Comparison of ENCODE assay signal across 12 cellular contexts in the genomic region with DNA sequence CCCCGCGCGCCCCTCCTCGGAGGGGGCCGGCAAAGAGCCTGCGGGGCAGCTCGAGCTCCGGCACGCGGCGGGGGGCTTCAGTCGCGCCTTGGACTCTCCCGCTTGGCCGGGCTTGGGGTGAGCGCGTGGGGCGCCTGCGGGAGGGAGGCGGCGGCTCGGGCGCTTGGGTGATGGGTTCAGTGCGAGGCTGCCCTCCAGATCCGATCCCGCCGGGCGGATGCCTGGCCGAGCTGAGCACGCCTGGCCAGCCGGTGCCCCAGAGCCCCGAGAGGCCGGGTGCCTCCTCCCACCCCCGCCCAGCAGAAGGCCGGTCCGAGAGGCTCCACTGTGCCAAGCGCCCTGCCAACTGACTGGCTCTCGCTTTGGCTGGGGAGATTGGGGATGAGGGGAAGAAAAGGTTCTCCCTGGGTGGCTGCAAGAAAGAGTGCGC. TPM values are rescaled to one million over a fixed set of nuclear protein-coding genes. Genes with fewer than 3 reads are reported as not detected.
DNase-seq lines count a peak whose midpoint lies in the region; ATAC-seq and TF ChIP-seq lines count a peak whose summit lies in the region.
"Had no signal": no experiment of that assay in that cellular context is flagged by ENCODE, and none has a peak within 500 bp of the region (broad histone marks: within the 10 kb centered on the region; RNA-seq: fewer than 3 reads in every experiment).

No MANE protein-coding gene starts in this region.

- H3K36me3 ChIP-seq in testis (ENCODE audit: low read depth, missing control alignments): no peaks in the 10 kb centered on the region
- H3K36me3 ChIP-seq in adrenal gland (replicated peaks in 1 of 2): no peaks in the 10 kb centered on the region
- H3K36me3 ChIP-seq: Peyer's patch had no signal

- peak overlapping the region; percentile 6 to 42 for H3K4me3 ChIP-seq in testis
- H3K4me3 ChIP-seq in adrenal gland: peak overlapping the region in 1 of 4 donors; percentile 23

- H3K9me3 Mint-ChIP-seq in endothelial cell (ENCODE audit: unreplicated experiment): no peaks in the 10 kb centered on the region
- no peaks in the 10 kb centered on the region for H3K9me3 Mint-ChIP-seq in mesothelial cell of epicardium
- H3K9me3 Mint-ChIP-seq in activated naive CD4-positive, alpha-beta T cell treated with anti-CD3 and anti-CD28 coated beads, Interleukin-2, amount 50 U/mL, for 72 hours: no peaks in the 10 kb centered on the region
- H3K9me3 Mint-ChIP-seq in activated CD4-positive, alpha-beta memory T cell treated with anti-CD3 and anti-CD28 coated beads, Interleukin-2, amount 10 ng/mL, durations not matched to agents 7 days and 5 days: no peaks in the 10 kb centered on the region

- CTCF ChIA-PET in activated CD4-positive, alpha-beta memory T cell treated with anti-CD3 and anti-CD28 coated beads, Interleukin-2, amount 10 ng/mL, durations not matched to agents 7 days and 5 days (lab: Charles Lee): no interaction called here

- peak overlapping the region; percentile 80 for H3K4me3 Mint-ChIP-seq in endothelial cell (ENCODE audit: unreplicated experiment)
- H3K4me3 Mint-ChIP-seq in mesothelial cell of epicardium: peak overlapping the region; percentile 65
- H3K4me3 Mint-ChIP-seq in activated CD4-positive, alpha-beta memory T cell treated with anti-CD3 and anti-CD28 coated beads, Interleukin-2, amount 10 ng/mL, durations not matched to agents 7 days and 5 days: no peak overlapping the region

- DNase-seq in M059J (ENCODE audit: low read depth) (peak; percentile 2), endothelial cell (ENCODE audit: low spot score) (peak; percentile 46), mesothelial cell of epicardium (ENCODE audit: low spot score in 2 of 2, unreplicated experiment in 2 of 2) (peak in 1 of 2 experiments; percentile 46), testis (no peak), adrenal gland (no peak)
- no peak for DNase-seq in activated naive CD4-positive, alpha-beta T cell treated with anti-CD3 and anti-CD28 coated beads, Interleukin-2, amount 50 U/mL, for 72 hours (ENCODE audit: low spot score in 2 of 2)
- DNase-seq in activated CD4-positive, alpha-beta memory T cell treated with anti-CD3 and anti-CD28 coated beads, Interleukin-2, amount 10 ng/mL, durations not matched to agents 7 days and 5 days: no peak
- DNase-seq: DMS79; NCI-H2081 treated with DMSO at 0.1 percent for 48 hours; Peyer's patch; stimulated activated CD4-positive, alpha-beta T cell treated with anti-CD3 and anti-CD28 coated beads, Interleukin-4, amount 100 ng/mL, for 1 hour had no signal

- TF ChIP-seq POLR2A in testis (IDR thresholded peaks at IDR 0.05) (no peak), adrenal gland (IDR thresholded peaks at IDR 0.05) (no peak)

- peaks cover 15% of the 10 kb centered on the region for H3K27me3 Mint-ChIP-seq in endothelial cell (ENCODE audit: unreplicated experiment)
- H3K27me3 Mint-ChIP-seq in mesothelial cell of epicardium (ENCODE audit: low read depth): peaks cover 60% of the 10 kb centered on the region
- H3K27me3 Mint-ChIP-seq in activated CD4-positive, alpha-beta memory T cell treated with anti-CD3 and anti-CD28 coated beads, Interleukin-2, amount 10 ng/mL, durations not matched to agents 7 days and 5 days: peaks cover 40% of the 10 kb centered on the region

- H3K27ac ChIP-seq in testis: no peak overlapping the region
- no peak overlapping the region for H3K27ac ChIP-seq in adrenal gland
- H3K27ac ChIP-seq: Peyer's patch had no signal

- H3K36me3 Mint-ChIP-seq in endothelial cell (ENCODE audit: low read depth, unreplicated experiment) (no peaks in the 10 kb centered on the region), mesothelial cell of epicardium (no peaks in the 10 kb centered on the region)
- H3K36me3 Mint-ChIP-seq in activated naive CD4-positive, alpha-beta T cell treated with anti-CD3 and anti-CD28 coated beads, Interleukin-2, amount 50 U/mL, for 72 hours: peaks cover 0 to 8% of the 10 kb centered on the region in 2 donors
- H3K36me3 Mint-ChIP-seq in activated CD4-positive, alpha-beta memory T cell treated with anti-CD3 and anti-CD28 coated beads, Interleukin-2, amount 10 ng/mL, durations not matched to agents 7 days and 5 days (ENCODE audit: low read depth): no peaks in the 10 kb centered on the region

- H3K27ac Mint-ChIP-seq in endothelial cell (ENCODE audit: unreplicated experiment) (no peak overlapping the region), mesothelial cell of epicardium (no peak overlapping the region)
- no peak overlapping the region for H3K27ac Mint-ChIP-seq in activated naive CD4-positive, alpha-beta T cell treated with anti-CD3 and anti-CD28 coated beads, Interleukin-2, amount 50 U/mL, for 72 hours
- no peak overlapping the region for H3K27ac Mint-ChIP-seq in activated CD4-positive, alpha-beta memory T cell treated with anti-CD3 and anti-CD28 coated beads, Interleukin-2, amount 10 ng/mL, durations not matched to agents 7 days and 5 days

- intact Hi-C loops in testis (cut with DNase I; ENCODE audit: low total_unique reads): no loop called here
- intact Hi-C loops in adrenal gland (cut with DNase I): loop anchor here (10.0 kb wide), 3 partner anchors 406 to 866 kb away; no protein-coding TSS in a partner anchor

- ATAC-seq in activated CD4-positive, CD25-positive, alpha-beta regulatory T cell treated with anti-CD3 and anti-CD28 coated beads, Interleukin-2, amount 50 U/mL, for 24 hours: no peak
- no peak for ATAC-seq in activated naive CD4-positive, alpha-beta T cell treated with anti-CD3 and anti-CD28 coated beads, Interleukin-2, amount 50 U/mL, for 72 hours

- no peaks in the 10 kb centered on the region for H3K4me1 ChIP-seq in testis
- peaks cover 0 to 6% of the 10 kb centered on the region in 2 donors for H3K4me1 ChIP-seq in adrenal gland (replicated peaks in 1 of 2)

- H3K27me3 ChIP-seq in testis: no peaks in the 10 kb centered on the region
- peaks cover 53% of the 10 kb centered on the region for H3K27me3 ChIP-seq in adrenal gland

- H3K9me3 ChIP-seq in testis: no peaks in the 10 kb centered on the region
- no peaks in the 10 kb centered on the region for H3K9me3 ChIP-seq in adrenal gland (replicated peaks in 1 of 3)
- H3K9me3 ChIP-seq: Peyer's patch had no signal

- TF ChIP-seq CTCF in endothelial cell (IDR thresholded peaks at IDR 0.05; ENCODE audit: unreplicated experiment) (no peak), mesothelial cell of epicardium (IDR thresholded peaks at IDR 0.05; ENCODE audit: unreplicated experiment) (no peak), testis (IDR thresholded peaks at IDR 0.05) (no peak), adrenal gland (IDR thresholded peaks at IDR 0.05) (no peak)

- WGBS in testis, 2 donors: 1 to 4% methylated on average over 18 to 27 of the region's 39 CpGs
- WGBS in adrenal gland, 4 donors: 1 to 5% (median 2%) methylated on average over 28 to 39 of the region's 39 CpGs; no CpG with 5 or more reads in 1 of the 4 donors

- POLR2A ChIA-PET in activated CD4-positive, alpha-beta memory T cell treated with anti-CD3 and anti-CD28 coated beads, Interleukin-2, amount 10 ng/mL, durations not matched to agents 7 days and 5 days (lab: Charles Lee): no interaction called here

- peaks cover 16% of the 10 kb centered on the region for H3K4me1 Mint-ChIP-seq in endothelial cell (ENCODE audit: unreplicated experiment)
- peaks cover 27% of the 10 kb centered on the region for H3K4me1 Mint-ChIP-seq in mesothelial cell of epicardium
- H3K4me1 Mint-ChIP-seq in activated CD4-positive, alpha-beta memory T cell treated with anti-CD3 and anti-CD28 coated beads, Interleukin-2, amount 10 ng/mL, durations not matched to agents 7 days and 5 days: no peaks in the 10 kb centered on the region

RNA-seq across cellular contexts. Expression of gene NXPH2, which starts 0.3 kb away (rescaled TPM):
- not detected in 2 replicates for total RNA-seq in M059J (2014; rRNA removed; shearing (Covaris generic))
- total RNA-seq in endothelial cell (ENCODE audit: unreplicated experiment): 3.4 TPM
- total RNA-seq in mesothelial cell of epicardium: 4.6 to 6.1 TPM (median 4.8 TPM) in 3 replicates
- not detected for total RNA-seq in testis
- 0.63 TPM for polyA plus RNA-seq in testis (ENCODE audit: insufficient read depth, low read depth, low replicate concordance)
- not detected for total RNA-seq in activated naive CD4-positive, alpha-beta T cell treated with anti-CD3 and anti-CD28 coated beads, Interleukin-2, amount 50 U/mL, for 72 hours
- total RNA-seq in activated CD4-positive, alpha-beta memory T cell treated with anti-CD3 and anti-CD28 coated beads, Interleukin-2, amount 10 ng/mL, durations not matched to agents 7 days and 5 days: not detected
- not detected for total RNA-seq in adrenal gland
- polyA plus RNA-seq in adrenal gland: not detected
- total RNA-seq: Peyer's patch had no signal

Comparison
In these comparisons a context has a peak if more than half of its experiments do, and no peak if none do; other contexts are left out.
1. DNase-seq: peak in M059J (single experiment) and endothelial cell (single experiment); none in testis (single experiment), activated naive CD4-positive, alpha-beta T cell treated with anti-CD3 and anti-CD28 coated beads, Interleukin-2, amount 50 U/mL, for 72 hours (0 of 2), activated CD4-positive, alpha-beta memory T cell treated with anti-CD3 and anti-CD28 coated beads, Interleukin-2, amount 10 ng/mL, durations not matched to agents 7 days and 5 days (single experiment) and adrenal gland (0 of 7).